8 cellular contexts compared by ENCODE assay signal in genomic region chr5:176237971-176238644, GRCh38. TPM values are rescaled to one million over a fixed set of nuclear protein-coding genes. Genes with fewer than 3 reads are reported as not detected.
DNase-seq lines count a peak whose midpoint lies in the region; ATAC-seq and TF ChIP-seq lines count a peak whose summit lies in the region.
"Not testable (repeated sequence)": the region's sequence is repeated elsewhere in the genome, so short reads cannot be mapped to it uniquely, and the experiment has no call there.

Gene SIMC1 (plus strand): TSS chr5:176238424. CDS start chr5:176238509, 85 bp downstream.

- H3K4me2 ChIP-seq in mesenchymal stem cell (ENCODE audit: low read length, poor library complexity, severe bottlenecking): peak within 1 kb of the TSS; percentile 63

- not testable (repeated sequence) for H2BK15ac ChIP-seq in mesenchymal stem cell (ENCODE audit: low read depth, poor library complexity, severe bottlenecking)

- H3K36me3 ChIP-seq in NT2/D1 (ENCODE audit: insufficient read depth, insufficient read length, low read length); mesenchymal stem cell (ENCODE audit: control insufficient read depth in 1 of 2, insufficient read depth in 2 of 2, low read depth in 1 of 2, low read length in 2 of 2): not testable (repeated sequence)

- H3K27me3 ChIP-seq in NT2/D1 (ENCODE audit: insufficient read depth, insufficient read length); mesenchymal stem cell (ENCODE audit: control insufficient read depth in 1 of 2, insufficient read depth in 1 of 2, low read length in 2 of 2): not testable (repeated sequence)

- ATAC-seq in GM19372 (IDR thresholded peaks at IDR 0.05; ENCODE audit: low read depth, unreplicated experiment) (peak; percentile 72), HG03097 (IDR thresholded peaks at IDR 0.05; ENCODE audit: low FRiP score, unreplicated experiment) (peak; percentile 51)
- peak; percentile 87 for ATAC-seq in effector memory CD8-positive, alpha-beta T cell (replicated peaks)

- WGBS in mesenchymal stem cell: 12% methylated on average over 17 of the region's 81 CpGs

- not testable (repeated sequence) for H3K9ac ChIP-seq in NT2/D1 (ENCODE audit: insufficient read length, low read depth); mesenchymal stem cell (ENCODE audit: low read length)

- intact Hi-C loops in CD14-positive monocyte (cut with micrococcal nuclease): not testable (repeated sequence)

- TF ChIP-seq CTCF in CD14-positive monocyte (IDR thresholded peaks at IDR 0.05): not testable (repeated sequence)

- H3K9me3 Mint-ChIP-seq in CD14-positive monocyte; effector memory CD8-positive, alpha-beta T cell: not testable (repeated sequence)

- peak within 1 kb of the TSS; percentile 28 for H3K4me3 ChIP-seq in NT2/D1 (ENCODE audit: insufficient read length, low read depth)
- peak within 1 kb of the TSS; percentile 57 to 61 for H3K4me3 ChIP-seq in mesenchymal stem cell (ENCODE audit: insufficient read depth in 1 of 2, low read depth in 1 of 2, low read length in 2 of 2)

- H3K36me3 Mint-ChIP-seq in CD14-positive monocyte; effector memory CD8-positive, alpha-beta T cell (ENCODE audit: insufficient read depth): not testable (repeated sequence)

- H4K8ac ChIP-seq in mesenchymal stem cell (ENCODE audit: low read length): not testable (repeated sequence)

- not testable (repeated sequence) for H3K14ac ChIP-seq in mesenchymal stem cell (ENCODE audit: low read length in 2 of 2)

- H2BK120ac ChIP-seq in mesenchymal stem cell (ENCODE audit: low read depth, low read length): not testable (repeated sequence)

- not testable (repeated sequence) for H3K4ac ChIP-seq in mesenchymal stem cell (ENCODE audit: low read depth in 1 of 2, low read length in 2 of 2)

- peak within 1 kb of the TSS in 1 of 7 donors; percentile 13 for H3K27ac Mint-ChIP-seq in CD14-positive monocyte
- H3K27ac Mint-ChIP-seq in effector memory CD8-positive, alpha-beta T cell: peak within 1 kb of the TSS; percentile 55 to 93

- not testable (repeated sequence) for H4K91ac ChIP-seq in mesenchymal stem cell (ENCODE audit: low read length)

- not testable (repeated sequence) for H3K18ac ChIP-seq in mesenchymal stem cell (ENCODE audit: low read depth in 1 of 2, low read length in 2 of 2)

- H2BK5ac ChIP-seq in mesenchymal stem cell (ENCODE audit: low read depth, low read length, poor library complexity, severe bottlenecking): not testable (repeated sequence)

- H3K27me3 Mint-ChIP-seq in CD14-positive monocyte (ENCODE audit: low read depth in 3 of 3): peaks cover 0 to 11% (median 2%) of the 10 kb centered on the region in 3 donors
- not testable (repeated sequence) for H3K27me3 Mint-ChIP-seq in effector memory CD8-positive, alpha-beta T cell

- DNase-seq in CD14-positive monocyte (ENCODE audit: low spot score); NT2/D1 (ENCODE audit: low read depth, low spot score): not testable (repeated sequence)
- DNase-seq in activated T-cell treated with anti-CD3 and anti-CD28 coated beads for 1 hour (ENCODE audit: low read depth) (peak; percentile 36), mesenchymal stem cell (peak; percentile 4)
- DNase-seq in effector memory CD8-positive, alpha-beta T cell: peak; percentile 49 to 67 (median 62)
- peak; percentile 32 to 38 for DNase-seq in stimulated activated CD4-positive, alpha-beta T cell treated with anti-CD3 and anti-CD28 coated beads, Interleukin-4, amount 100 ng/mL, for 48 hours (ENCODE audit: low read depth in 2 of 2)

- not testable (repeated sequence) for H2AK5ac ChIP-seq in mesenchymal stem cell (ENCODE audit: low read length, severe bottlenecking)

- H3K79me1 ChIP-seq in mesenchymal stem cell (replicated peaks; ENCODE audit: low read length, poor library complexity, severe bottlenecking): not testable (repeated sequence)

- not testable (repeated sequence) for H3K9me3 ChIP-seq in NT2/D1 (ENCODE audit: insufficient read depth, low read length); mesenchymal stem cell (ENCODE audit: control insufficient read depth, low read length)

- not testable (repeated sequence) for H2BK12ac ChIP-seq in mesenchymal stem cell (ENCODE audit: low read length in 2 of 2)

- H3K4me3 Mint-ChIP-seq in CD14-positive monocyte: peak within 1 kb of the TSS; percentile 74 to 81
- H3K4me3 Mint-ChIP-seq in effector memory CD8-positive, alpha-beta T cell: peak within 1 kb of the TSS; percentile 61 to 66

- H3K23ac ChIP-seq in mesenchymal stem cell (ENCODE audit: low read length in 2 of 2): not testable (repeated sequence)

- H2AFZ ChIP-seq in mesenchymal stem cell (ENCODE audit: low read depth, low read length): not testable (repeated sequence)

- H3K27ac ChIP-seq in mesenchymal stem cell (ENCODE audit: low read length, poor library complexity, severe bottlenecking): not testable (repeated sequence)

- H3K4me1 ChIP-seq in NT2/D1 (ENCODE audit: insufficient read depth, insufficient read length); mesenchymal stem cell (ENCODE audit: control insufficient read depth, insufficient read depth, low read depth, low read length): not testable (repeated sequence)

- H3K4me1 Mint-ChIP-seq in CD14-positive monocyte: not testable (repeated sequence)
- peaks cover 9 to 10% of the 10 kb centered on the region in 2 donors for H3K4me1 Mint-ChIP-seq in effector memory CD8-positive, alpha-beta T cell (ENCODE audit: low read depth in 2 of 2)

RNA-seq across cellular contexts. Expression of gene SIMC1, which starts in this region (rescaled TPM):
- 1 to 10 TPM; 2.3 to 3.7 TPM for polyA plus RNA-seq in CD14-positive monocyte
- polyA plus RNA-seq in mesenchymal stem cell (2013, experiment 1 of 2): 13.6 TPM
- polyA plus RNA-seq in mesenchymal stem cell (2013, experiment 2 of 2): 13.9 TPM
